Comparison of ENCODE assay signal across 29 cellular contexts in the genomic region with DNA sequence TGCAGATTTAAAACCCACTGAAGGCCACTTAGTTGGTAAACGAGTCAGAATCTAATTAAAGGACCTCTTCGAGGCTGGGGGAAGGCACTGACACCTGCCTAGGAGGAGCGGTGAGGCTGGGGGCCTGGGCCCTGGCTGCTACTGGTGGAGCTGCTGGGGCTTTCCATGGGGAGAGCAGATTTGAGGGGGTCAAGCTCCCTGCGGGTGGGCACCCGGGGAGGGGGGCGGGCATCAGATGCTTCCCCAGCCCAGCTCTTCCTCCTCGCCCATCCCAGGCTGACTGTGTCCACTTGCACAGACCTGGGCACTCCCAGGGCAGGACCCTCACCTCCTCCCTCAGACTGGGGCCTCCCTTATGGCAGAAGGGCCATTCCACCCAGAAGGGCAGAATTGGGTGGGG. TPM values are rescaled to one million over a fixed set of nuclear protein-coding genes. Genes with fewer than 3 reads are reported as not detected.
"Had no signal": no experiment of that assay in that cellular context is flagged by ENCODE, and none has a peak within 500 bp of the region (broad histone marks: within the 10 kb centered on the region; RNA-seq: fewer than 3 reads in every experiment).

No MANE protein-coding gene starts in this region.

- H3K27ac ChIP-seq: body of pancreas, epithelial cell of prostate, esophagus squamous epithelium, gastroesophageal sphincter, heart right ventricle had no signal

- ATAC-seq: activated CD4-positive, alpha-beta T cell treated with anti-CD3 and anti-CD28 coated beads for 36 hours; activated T-cell treated with anti-CD3 and anti-CD28 coated beads, Interleukin-2, amount 50 U/mL, for 4 hours; activated T-helper 17 cell treated with anti-CD3 and anti-CD28 coated beads, Interleukin-2, amount 50 U/mL, for 72 hours; body of pancreas; gastroesophageal sphincter; heart right ventricle had no signal

- H3K36me3 ChIP-seq: esophagus squamous epithelium, gastroesophageal sphincter, heart right ventricle had no signal

- H3K4me3 ChIP-seq: body of pancreas, esophagus squamous epithelium, gastroesophageal sphincter, heart right ventricle had no signal

- H3K9me3 ChIP-seq: body of pancreas, esophagus squamous epithelium, gastroesophageal sphincter, heart right ventricle had no signal

- H3K27me3 ChIP-seq: body of pancreas had no signal

- DNase-seq: activated CD4-positive, alpha-beta memory T cell treated with anti-CD3 and anti-CD28 coated beads, Interleukin-2, amount 10 ng/mL, durations not matched to agents 7 days and 5 days; activated CD4-positive, alpha-beta T cell treated with anti-CD3 and anti-CD28 coated beads for 36 hours; activated CD4-positive, alpha-beta T cell treated with anti-CD3 and anti-CD28 coated beads, Interleukin-2, amount 10 ng/mL, durations not matched to agents 7 days and 5 days; activated CD4-positive, alpha-beta T cell treated with anti-CD3 and anti-CD28 coated beads, Interleukin-2, amount 50 U/mL, for 4 hours; activated CD4-positive, CD25-positive, alpha-beta regulatory T cell; activated CD4-positive, CD25-positive, alpha-beta regulatory T cell treated with anti-CD3 and anti-CD28 coated beads, Interleukin-2, amount 50 U/mL, for 72 hours; activated CD8-positive, alpha-beta memory T cell treated with anti-CD3 and anti-CD28 coated beads for 24 hours; activated effector memory CD4-positive, alpha-beta T cell treated with Interleukin-2 at 50 U/mL for 16 hours; activated gamma-delta T cell treated with Interleukin-2 at 50 U/mL for 16 hours; activated naive CD4-positive, alpha-beta T cell treated with anti-CD3 and anti-CD28 coated beads, Interleukin-2, amount 50 U/mL, for 16 hours; activated naive CD4-positive, alpha-beta T cell treated with Interleukin-2 at 50 U/mL for 16 hours; activated T-cell treated with anti-CD3 and anti-CD28 coated beads, Interleukin-2, amount 50 U/mL, for 4 hours; amniotic stem cell; anterior cingulate cortex; body of pancreas; caudate nucleus; cortex of kidney; dermis blood vessel endothelial cell; effector CD8-positive, alpha-beta T cell; esophagus squamous epithelium; foreskin melanocyte; heart right ventricle; T-helper 2 cell had no signal

RNA-seq across cellular contexts. Expression of gene SRCIN1, which starts 19.0 kb away (rescaled TPM):
- total RNA-seq: fibroblast of villous mesenchyme, glomerular endothelial cell had no signal
- polyA plus RNA-seq: fibroblast of lung had no signal
